ENCODE assay signal across 8 cellular contexts in the genomic region with DNA sequence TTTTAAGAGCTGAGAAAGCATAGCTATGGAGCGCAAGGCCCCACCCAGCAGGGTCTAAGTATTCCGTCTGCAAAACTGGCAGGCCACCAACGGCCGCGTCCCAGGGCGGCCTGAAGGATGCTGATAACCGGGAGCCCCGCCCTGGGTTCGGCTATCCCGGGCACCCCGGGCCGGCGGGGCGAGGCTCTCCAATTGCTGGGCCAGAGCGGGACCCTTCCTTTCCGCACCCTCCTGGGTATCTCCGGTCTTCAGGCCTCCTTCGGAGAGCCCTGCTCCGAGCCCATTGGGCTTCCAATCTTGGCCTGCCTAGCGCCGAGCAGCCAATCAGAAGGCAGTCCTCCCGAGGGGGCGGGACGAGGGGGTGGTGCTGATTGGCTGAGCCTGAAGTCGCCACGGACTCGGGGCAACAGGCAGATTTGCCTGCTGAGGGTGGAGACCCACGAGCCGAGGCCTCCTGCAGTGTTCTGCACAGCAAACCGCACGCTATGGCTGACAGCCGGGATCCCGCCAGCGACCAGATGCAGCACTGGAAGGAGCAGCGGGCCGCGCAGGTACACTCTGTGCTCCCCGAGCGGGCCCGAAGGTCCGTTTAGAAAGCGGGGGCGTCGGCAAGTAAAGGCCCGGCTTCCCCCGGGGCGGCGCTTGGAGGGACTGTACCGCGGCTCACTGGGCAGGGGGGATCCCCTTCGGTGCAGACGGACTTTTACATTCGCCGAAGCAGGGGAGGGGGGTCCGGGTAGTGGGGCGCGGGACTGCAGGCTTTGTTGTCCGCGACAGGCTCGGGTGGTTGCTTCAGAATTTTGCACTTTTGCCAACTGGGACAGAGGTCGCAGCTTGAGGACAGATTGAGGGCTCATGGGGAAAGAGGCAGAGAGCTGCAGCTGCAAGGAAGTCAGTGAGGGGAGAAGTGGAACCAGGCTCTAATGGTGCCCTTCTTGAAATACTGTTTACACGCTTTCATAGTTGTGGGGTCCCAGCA. TPM values are rescaled to one million over a fixed set of nuclear protein-coding genes. Genes with fewer than 3 reads are reported as not detected.
A peak's percentile ranks its signal among the peaks of the same experiment; 100 is the strongest.
DNase-seq lines count a peak whose midpoint lies in the region; ATAC-seq and TF ChIP-seq lines count a peak whose summit lies in the region.

A gene (plus strand): TSS at position 406 of the 979 bp plus-strand sequence. CDS start 80 bp downstream, at position 486.

- H2AFZ ChIP-seq in OCI-LY3 (ENCODE audit: low read depth, low read length): peak within 1 kb of the TSS; percentile 73

- peak within 1 kb of the TSS; percentile 97 for H3K4me2 ChIP-seq in OCI-LY3 (ENCODE audit: low read length)

- H3K4me1 Mint-ChIP-seq in Calu3 (ENCODE audit: low read depth, unreplicated experiment) (peaks cover 17% of the 10 kb centered on the region), endothelial cell (ENCODE audit: unreplicated experiment) (peaks cover 12% of the 10 kb centered on the region)

- H3K9me3 ChIP-seq in HUES64 (ENCODE audit: insufficient read depth, low read depth, low read length) (0 out of 2 replicates have a peak, but pooled peaks cover 5% of the 10 kb centered on the region), OCI-LY3 (ENCODE audit: insufficient read depth, low read length) (no peaks in the 10 kb centered on the region), mucosa of rectum (ENCODE audit: control insufficient read depth in 2 of 2, low read length in 2 of 2) (no peaks in the 10 kb centered on the region)

- peak within 1 kb of the TSS; percentile 96 for H3K27ac Mint-ChIP-seq in Calu3 (ENCODE audit: unreplicated experiment)
- no peak within 1 kb of the TSS for H3K27ac Mint-ChIP-seq in endothelial cell (ENCODE audit: unreplicated experiment)

- H3K27me3 ChIP-seq in HUES64 (ENCODE audit: insufficient read depth, low read length) (no peaks in the 10 kb centered on the region), OCI-LY3 (ENCODE audit: low read depth, low read length) (no peaks in the 10 kb centered on the region), mucosa of rectum (ENCODE audit: control insufficient read depth in 2 of 2, insufficient read depth in 2 of 2, low read length in 2 of 2) (no peaks in the 10 kb centered on the region)

- intact Hi-C loops in Calu3 (cut with micrococcal nuclease; ENCODE audit: unreplicated experiment): no loop called here

- no TSS peak for BruUV-seq in Calu3 (replicated peaks; lab: Mats Ljungman, UMichigan)

- CTCF ChIA-PET in Calu3 (lab: Charles Lee): interaction anchor here (1.5 kb wide), 1 partner anchor 8 kb away, joined by 4 read pairs; no protein-coding TSS in a partner anchor

- H3K27me3 Mint-ChIP-seq in Calu3 (ENCODE audit: unreplicated experiment) (no peaks in the 10 kb centered on the region), endothelial cell (ENCODE audit: unreplicated experiment) (peaks cover 1% of the 10 kb centered on the region)

- H3K9me3 Mint-ChIP-seq in Calu3 (ENCODE audit: low read depth, unreplicated experiment) (no peaks in the 10 kb centered on the region), endothelial cell (ENCODE audit: unreplicated experiment) (no peaks in the 10 kb centered on the region)

- 0 out of 2 replicates have a peak, but pooled peaks cover 4% of the 10 kb centered on the region for H4K20me1 ChIP-seq in OCI-LY3 (ENCODE audit: insufficient read depth, low read length)

- H3K9ac ChIP-seq in HUES64 (ENCODE audit: low read depth, low read length): no peak within 1 kb of the TSS
- H3K9ac ChIP-seq in OCI-LY3 (ENCODE audit: low read length): peak within 1 kb of the TSS; percentile 77
- peak within 1 kb of the TSS; percentile 70 to 85 for H3K9ac ChIP-seq in mucosa of rectum (ENCODE audit: low read depth in 1 of 2, low read length in 2 of 2)

- 66% methylated on average over 62 of the region's 62 CpGs for WGBS in HUES64

- H3K36me3 Mint-ChIP-seq in Calu3 (ENCODE audit: insufficient read depth, unreplicated experiment) (peaks cover 16% of the 10 kb centered on the region), endothelial cell (ENCODE audit: low read depth, unreplicated experiment) (peaks cover 8% of the 10 kb centered on the region)

- peaks cover 14% of the 10 kb centered on the region for H3K79me2 ChIP-seq in OCI-LY3 (ENCODE audit: low read length)

- H3K4me1 ChIP-seq in HUES64 (ENCODE audit: insufficient read depth, low read length): no peaks in the 10 kb centered on the region
- peaks cover 16% of the 10 kb centered on the region for H3K4me1 ChIP-seq in OCI-LY3 (ENCODE audit: low read length)
- peaks cover 10 to 11% of the 10 kb centered on the region in 2 donors for H3K4me1 ChIP-seq in mucosa of rectum (ENCODE audit: control insufficient read depth in 2 of 2, insufficient read depth in 2 of 2, low read length in 2 of 2)

- H3K4me3 ChIP-seq in HUES64 (ENCODE audit: low read length) (peak within 1 kb of the TSS; percentile 59), OCI-LY3 (ENCODE audit: low read length) (peak within 1 kb of the TSS; percentile 91), mucosa of rectum (ENCODE audit: low read length in 2 of 2) (peak within 1 kb of the TSS; percentile 83 to 97)

- H3K27ac ChIP-seq in HUES64 (ENCODE audit: low read depth, low read length): no peak within 1 kb of the TSS
- H3K27ac ChIP-seq in OCI-LY3 (ENCODE audit: low read length): peak within 1 kb of the TSS; percentile 73
- peak within 1 kb of the TSS; percentile 94 for H3K27ac ChIP-seq in mucosa of rectum (ENCODE audit: low read depth in 2 of 2, low read length in 2 of 2)

- DNase-seq in Calu3: peak; percentile 98
- peak; percentile 98 for DNase-seq in activated CD8-positive, alpha-beta memory T cell treated with anti-CD3 and anti-CD28 coated beads, Interleukin-2, amount 50 U/mL, for 4 hours
- DNase-seq in endothelial cell (ENCODE audit: low spot score): peak; percentile 93
- DNase-seq in stimulated activated CD8-positive, alpha-beta memory T cell treated with anti-CD3 and anti-CD28 coated beads, Interleukin-7, amount 100 ng/mL, for 24 hours (ENCODE audit: low read depth): peak; percentile 94

- H3K4me3 Mint-ChIP-seq in Calu3 (ENCODE audit: low read depth, unreplicated experiment): peak within 1 kb of the TSS; percentile 98
- H3K4me3 Mint-ChIP-seq in endothelial cell (ENCODE audit: unreplicated experiment): peak within 1 kb of the TSS; percentile 94

- H3K36me3 ChIP-seq in HUES64 (ENCODE audit: insufficient read depth, low read length) (no peaks in the 10 kb centered on the region), OCI-LY3 (replicated peaks; ENCODE audit: low read depth, low read length) (peaks cover 4% of the 10 kb centered on the region), mucosa of rectum (ENCODE audit: control insufficient read depth in 2 of 2, insufficient read depth in 2 of 2, low read length in 2 of 2) (peaks cover 0 to 2% of the 10 kb centered on the region in 2 donors)

- ATAC-seq in GM21447 (IDR thresholded peaks at IDR 0.05; ENCODE audit: unreplicated experiment): peak; percentile 97

- TF ChIP-seq CTCF in Calu3 (IDR thresholded peaks at IDR 0.05; ENCODE audit: unreplicated experiment) (no peak), OCI-LY3 (IDR thresholded peaks at IDR 0.05; ENCODE audit: low read depth, low read length) (no peak), endothelial cell (IDR thresholded peaks at IDR 0.05; ENCODE audit: unreplicated experiment) (no peak)

RNA-seq across cellular contexts. Expression of the gene that starts here (rescaled TPM):
- total RNA-seq in Calu3 (2022): 50.8 and 54.5 TPM in 2 replicates
- polyA plus RNA-seq in HUES64 (2013, experiment 1 of 2): 0.70 TPM
- polyA plus RNA-seq in HUES64 (2013, experiment 2 of 2): 0.38 TPM
- total RNA-seq in endothelial cell (ENCODE audit: unreplicated experiment): 30.2 TPM
